ENCODE assay signal across 10 cellular contexts in genomic region chr11:96246718-96247540, GRCh38.
DNase-seq lines count a peak whose midpoint lies in the region; ATAC-seq, FAIRE-seq and TF ChIP-seq lines count a peak whose summit lies in the region.
"Had no signal": no experiment of that assay in that cellular context is flagged by ENCODE, and none has a peak within 500 bp of the region (broad histone marks: within the 10 kb centered on the region; RNA-seq: fewer than 3 reads in every experiment).

No MANE protein-coding gene starts in this region.

- no peak for TF ChIP-seq CTCF in choroid plexus epithelial cell (conservative IDR thresholded peaks at IDR 0.05; ENCODE audit: low read depth, low read length)

- intact Hi-C loops in left cardiac atrium (cut with DNase I), result no loop called here

- no peak overlapping the region for H3K4me3 ChIP-seq in choroid plexus epithelial cell (ENCODE audit: low read depth, low read length)

- no peak for DNase-seq in GM19239 (ENCODE audit: insufficient read length, low spot score)
- DNase-seq in NCI-H2227 treated with DMSO at 0.1 percent for 48 hours (lab: John Stamatoyannopoulos, UW), result peak; percentile 48
- peak; percentile 78 for DNase-seq in choroid plexus epithelial cell (ENCODE audit: low read depth)
- peak; percentile 67 for DNase-seq in pons (ENCODE audit: low spot score)
- no peak for DNase-seq in DMS79 treated with DMSO at 0.1 percent for 48 hours (lab: John Stamatoyannopoulos, UW)
- no peak for DNase-seq in left cardiac atrium
- no peak for DNase-seq in stimulated activated naive CD4-positive, alpha-beta T cell treated with Interleukin-2 at 50 U/mL for 16 hours (lab: John Stamatoyannopoulos, UW)
- no peak for DNase-seq in ACHN
- DNase-seq: T-helper 9 cell had no signal

- in situ Hi-C loops in ACHN (cut with HindIII; ENCODE audit: low pct_ligation_motif_present, low pct_unique_long_range_greater_than_20kb, low sequenced_read_pairs), result no loop called here

- FAIRE-seq in GM19239 (lab: Jason Lieb, UNC), result peak; percentile 23
- FAIRE-seq: H54 had no signal

- ATAC-seq in left cardiac atrium, result no peak

Comparison
In these comparisons a context has a peak if more than half of its experiments do, and no peak if none do; other contexts are left out.
1. DNase-seq: peak in NCI-H2227 treated with DMSO at 0.1 percent for 48 hours (single experiment), choroid plexus epithelial cell (single experiment) and pons (single experiment); none in GM19239 (single experiment), DMS79 treated with DMSO at 0.1 percent for 48 hours (single experiment), left cardiac atrium (single experiment), stimulated activated naive CD4-positive, alpha-beta T cell treated with Interleukin-2 at 50 U/mL for 16 hours (single experiment) and ACHN (single experiment).